In genomic region chr9:137888621-137889020, GRCh38 we compare ENCODE assay signal across 2 cellular contexts. TPM values are rescaled to one million over a fixed set of nuclear protein-coding genes. Genes with fewer than 3 reads are reported as not detected.
"Had no signal": no experiment of that assay in that cellular context is flagged by ENCODE, and none has a peak within 500 bp of the region (broad histone marks: within the 10 kb centered on the region; RNA-seq: fewer than 3 reads in every experiment).

No MANE protein-coding gene starts in this region.

RNA-seq across cellular contexts. Expression of gene CACNA1B, which starts 11.0 kb away (rescaled TPM):
- total RNA-seq: H4, HFFc6 had no signal
